15 cellular contexts compared by ENCODE assay signal in the genomic region with DNA sequence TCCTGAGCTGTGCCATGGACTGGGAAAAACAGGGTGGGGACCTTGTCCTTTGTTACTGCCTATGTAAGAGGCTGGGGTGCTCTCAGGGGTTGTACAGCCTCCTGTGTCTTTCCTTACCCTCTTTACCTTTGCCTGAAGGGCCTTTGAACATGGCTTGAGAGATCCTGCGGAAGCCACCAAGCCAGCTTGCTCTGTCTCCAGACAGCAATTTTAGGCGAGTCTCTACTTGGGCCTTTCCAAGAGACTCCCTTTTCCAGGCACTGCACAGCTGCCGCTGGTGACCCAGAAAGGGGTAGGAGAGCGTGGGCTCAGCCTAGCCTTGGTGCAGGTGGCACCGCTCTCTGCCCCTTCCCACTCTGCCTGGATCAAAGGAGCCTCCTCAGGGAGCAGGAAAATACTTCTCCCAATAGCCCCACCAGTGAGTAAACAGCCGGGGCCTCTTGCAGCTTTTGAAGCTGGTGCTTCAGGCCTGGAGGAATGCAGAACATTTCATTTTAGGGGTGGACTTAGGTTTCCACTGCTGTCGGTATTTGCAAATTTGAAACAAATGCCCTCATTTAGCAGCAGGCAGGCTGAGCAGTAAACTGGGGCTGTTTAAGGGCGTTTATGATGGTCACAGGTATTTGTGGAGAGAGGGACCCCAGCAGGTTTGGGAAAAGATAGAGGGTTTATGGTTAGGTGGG. TPM values are rescaled to one million over a fixed set of nuclear protein-coding genes. Genes with fewer than 3 reads are reported as not detected.
DNase-seq lines count a peak whose midpoint lies in the region; ATAC-seq and TF ChIP-seq lines count a peak whose summit lies in the region.
"Had no signal": no experiment of that assay in that cellular context is flagged by ENCODE, and none has a peak within 500 bp of the region (broad histone marks: within the 10 kb centered on the region; RNA-seq: fewer than 3 reads in every experiment).

No MANE protein-coding gene starts in this region.

- H3K4me2 ChIP-seq in neural progenitor cell, result peak overlapping the region; percentile 74

- H3K27ac Mint-ChIP-seq in neural progenitor cell, result peak overlapping the region; percentile 96
- H3K27ac Mint-ChIP-seq: activated CD8-positive, alpha-beta T cell treated with anti-CD3 and anti-CD28 coated beads for 36 hours; CD8-positive, alpha-beta T cell had no signal

- H3K27ac ChIP-seq in esophagus squamous epithelium (peak overlapping the region; percentile 75 to 85 (median 82)), neural progenitor cell (peak overlapping the region; percentile 94), sigmoid colon (peak overlapping the region in 1 of 4 donors; percentile 14)
- H3K27ac ChIP-seq: heart right ventricle, SJSA1 had no signal

- no peaks in the 10 kb centered on the region for H3K4me1 ChIP-seq in NT2/D1 (ENCODE audit: insufficient read depth, insufficient read length)
- peaks cover 17 to 90% (median 45%) of the 10 kb centered on the region in 3 donors for H3K4me1 ChIP-seq in esophagus squamous epithelium
- H3K4me1 ChIP-seq in neural progenitor cell, result peaks cover 43% of the 10 kb centered on the region
- H3K4me1 ChIP-seq in sigmoid colon, result peaks cover 0 to 12% (median 5%) of the 10 kb centered on the region in 4 donors

- H3K4me3 ChIP-seq in NT2/D1 (ENCODE audit: insufficient read length, low read depth) (no peak overlapping the region), esophagus squamous epithelium (no peak overlapping the region), neural progenitor cell (peak overlapping the region; percentile 33), sigmoid colon (no peak overlapping the region)
- H3K4me3 ChIP-seq: heart right ventricle, SJSA1 had no signal

- H3K27me3 ChIP-seq in NT2/D1 (ENCODE audit: insufficient read depth, insufficient read length), result no peaks in the 10 kb centered on the region
- H3K27me3 ChIP-seq in esophagus squamous epithelium, result no peaks in the 10 kb centered on the region
- H3K27me3 ChIP-seq in neural progenitor cell, result no peaks in the 10 kb centered on the region
- no peaks in the 10 kb centered on the region for H3K27me3 ChIP-seq in sigmoid colon
- H3K27me3 ChIP-seq: heart right ventricle, SJSA1 had no signal

- H3K9me3 ChIP-seq in NT2/D1 (ENCODE audit: insufficient read depth, low read length), result no peaks in the 10 kb centered on the region
- no peaks in the 10 kb centered on the region for H3K9me3 ChIP-seq in esophagus squamous epithelium
- no peaks in the 10 kb centered on the region for H3K9me3 ChIP-seq in neural progenitor cell (ENCODE audit: low read depth)
- H3K9me3 ChIP-seq in sigmoid colon, result no peaks in the 10 kb centered on the region
- H3K9me3 ChIP-seq: heart right ventricle, SJSA1 had no signal

- no peaks in the 10 kb centered on the region for H3K36me3 ChIP-seq in NT2/D1 (ENCODE audit: insufficient read depth, insufficient read length, low read length)
- no peaks in the 10 kb centered on the region for H3K36me3 ChIP-seq in esophagus squamous epithelium
- H3K36me3 ChIP-seq in neural progenitor cell, result no peaks in the 10 kb centered on the region
- H3K36me3 ChIP-seq in sigmoid colon, result no peaks in the 10 kb centered on the region
- H3K36me3 ChIP-seq: heart right ventricle, SJSA1 had no signal

- intact Hi-C loops in esophagus squamous epithelium (cut with DNase I) (no loop called here), sigmoid colon (cut with DNase I) (no loop called here)

- TF ChIP-seq EP300 in sigmoid colon (IDR thresholded peaks at IDR 0.05), result no peak

- H3K4me1 Mint-ChIP-seq in neural progenitor cell, result peaks cover 52% of the 10 kb centered on the region

- TF ChIP-seq POLR2A in esophagus squamous epithelium (IDR thresholded peaks at IDR 0.05), result no peak
- no peak for TF ChIP-seq POLR2A in sigmoid colon (IDR thresholded peaks at IDR 0.05)

- H3K9me3 Mint-ChIP-seq in neural progenitor cell, result no peaks in the 10 kb centered on the region
- H3K9me3 Mint-ChIP-seq: activated CD8-positive, alpha-beta T cell treated with anti-CD3 and anti-CD28 coated beads for 36 hours; CD8-positive, alpha-beta T cell had no signal

- H4K20me1 ChIP-seq in neural progenitor cell (ENCODE audit: low read depth), result peaks cover 63% of the 10 kb centered on the region

- ATAC-seq in HG02678 (IDR thresholded peaks at IDR 0.05; ENCODE audit: unreplicated experiment), result no peak
- ATAC-seq: activated CD8-positive, alpha-beta T cell treated with anti-CD3 and anti-CD28 coated beads for 36 hours; CD8-positive, alpha-beta T cell; heart right ventricle had no signal

- H3K79me2 ChIP-seq in neural progenitor cell (ENCODE audit: low read depth), result peaks cover 97% of the 10 kb centered on the region

- H3K27me3 Mint-ChIP-seq in neural progenitor cell (ENCODE audit: insufficient read depth, low read depth), result peaks cover 2% of the 10 kb centered on the region
- H3K27me3 Mint-ChIP-seq: activated CD8-positive, alpha-beta T cell treated with anti-CD3 and anti-CD28 coated beads for 36 hours had no signal

- H3K36me3 Mint-ChIP-seq in neural progenitor cell, result no peaks in the 10 kb centered on the region
- H3K36me3 Mint-ChIP-seq: CD8-positive, alpha-beta T cell had no signal

- no peak for TF ChIP-seq CTCF in esophagus squamous epithelium (IDR thresholded peaks at IDR 0.05)
- no peak for TF ChIP-seq CTCF in neural progenitor cell (IDR thresholded peaks at IDR 0.05)
- no peak for TF ChIP-seq CTCF in sigmoid colon (IDR thresholded peaks at IDR 0.05)

- WGBS in esophagus squamous epithelium, 2 donors, result 36 to 40% methylated on average over 5 to 7 of the region's 8 CpGs
- WGBS in sigmoid colon, 2 donors, result 25 to 67% methylated on average over 8 of the region's 8 CpGs

- H3F3A ChIP-seq in neural progenitor cell (ENCODE audit: low read depth), result peaks cover 46% of the 10 kb centered on the region

- DNase-seq in AG20443 (ENCODE audit: low spot score) (peak; percentile 63), NT2/D1 (ENCODE audit: low read depth, low spot score) (no peak), esophagus squamous epithelium (lab: John Stamatoyannopoulos, UW) (no peak), neural progenitor cell (ENCODE audit: low spot score) (peak; percentile 41), sigmoid colon (no peak), DMS53 treated with DMSO at 0.1 percent for 48 hours (lab: John Stamatoyannopoulos, UW; ENCODE audit: unreplicated experiment) (no peak)
- no peak for DNase-seq in activated CD4-positive, CD25-positive, alpha-beta regulatory T cell treated with anti-CD3 and anti-CD28 coated beads, Interleukin-2, amount 50 U/mL, for 72 hours
- DNase-seq: activated CD8-positive, alpha-beta T cell treated with anti-CD3 and anti-CD28 coated beads for 36 hours; CD8-positive, alpha-beta T cell; GOT3; heart right ventricle; NCI-H187 treated with DMSO at 0.1 percent for 48 hours; stimulated activated naive CD4-positive, alpha-beta T cell had no signal

- H3K4me3 Mint-ChIP-seq in neural progenitor cell, result peak overlapping the region; percentile 71
- H3K4me3 Mint-ChIP-seq: activated CD8-positive, alpha-beta T cell treated with anti-CD3 and anti-CD28 coated beads for 36 hours; CD8-positive, alpha-beta T cell had no signal

- no peak overlapping the region for H2AFZ ChIP-seq in neural progenitor cell (replicated peaks)

- H3K9ac ChIP-seq in NT2/D1 (ENCODE audit: insufficient read length, low read depth) (peak overlapping the region; percentile 54), neural progenitor cell (no peak overlapping the region)

RNA-seq across cellular contexts. Expression of gene PTK7, which starts 13.9 kb away (rescaled TPM):
- 10 to 100 TPM; 30.6 to 44.1 (median 36.7) TPM for total RNA-seq in esophagus squamous epithelium
- total RNA-seq in neural progenitor cell (ENCODE audit: low replicate concordance), result 68.0 and 155 TPM in 2 replicates
- 1 to 10 TPM; 4.8 to 9.7 (median 7.7) TPM for total RNA-seq in sigmoid colon
- 10 to 100 TPM in 1 of 3 donors, 1 to 10 TPM in 2; 1.2 to 15.6 (median 1.8) TPM for polyA plus RNA-seq in sigmoid colon

RNA-seq across cellular contexts. Expression of gene KLC4, which starts 30.6 kb away (rescaled TPM):
- 10 to 100 TPM in 2 of 4 donors, 1 to 10 TPM in 2; 4.5 to 15.8 (median 9.4) TPM for total RNA-seq in esophagus squamous epithelium
- 12.6 and 28.2 TPM in 2 replicates for total RNA-seq in neural progenitor cell (ENCODE audit: low replicate concordance)
- total RNA-seq in sigmoid colon, result 10 to 100 TPM; 23.2 to 44.9 (median 34.6) TPM
- polyA plus RNA-seq in sigmoid colon, result 100 to 1,000 TPM in 1 of 3 donors, 10 to 100 TPM in 2; 58.4 to 116 (median 84.1) TPM

RNA-seq across cellular contexts. Expression of gene MRPL2, which starts 30.8 kb away (rescaled TPM):
- total RNA-seq in esophagus squamous epithelium (10 to 100 TPM; 23.3 to 29.1 (median 24.5) TPM), neural progenitor cell (ENCODE audit: low replicate concordance) (20.7 and 31.7 TPM in 2 replicates), sigmoid colon (10 to 100 TPM; 14.1 to 25.7 (median 18.3) TPM)
- polyA plus RNA-seq in sigmoid colon, result 10 to 100 TPM; 65.9 to 70.2 (median 68.5) TPM

RNA-seq across cellular contexts. Expression of gene CUL7, which starts 36.4 kb away (rescaled TPM):
- 10 to 100 TPM in 1 of 4 donors, 1 to 10 TPM in 3; 6.5 to 10.8 (median 8.0) TPM for total RNA-seq in esophagus squamous epithelium
- total RNA-seq in neural progenitor cell (ENCODE audit: low replicate concordance), result 23.1 and 43.7 TPM in 2 replicates
- total RNA-seq in sigmoid colon, result 10 to 100 TPM; 10.3 to 14.4 (median 11.0) TPM
- 1 to 10 TPM; 3.0 to 6.9 (median 3.2) TPM for polyA plus RNA-seq in sigmoid colon

Comparison
In these comparisons a context has a peak if more than half of its experiments do, and no peak if none do; other contexts are left out.
1. DNase-seq: peak in AG20443 (single experiment) and neural progenitor cell (single experiment); none in NT2/D1 (single experiment), esophagus squamous epithelium (single experiment), sigmoid colon (single experiment), DMS53 treated with DMSO at 0.1 percent for 48 hours (single experiment) and activated CD4-positive, CD25-positive, alpha-beta regulatory T cell treated with anti-CD3 and anti-CD28 coated beads, Interleukin-2, amount 50 U/mL, for 72 hours (single experiment).